ENCODE assay signal across 8 cellular contexts in the genomic region with DNA sequence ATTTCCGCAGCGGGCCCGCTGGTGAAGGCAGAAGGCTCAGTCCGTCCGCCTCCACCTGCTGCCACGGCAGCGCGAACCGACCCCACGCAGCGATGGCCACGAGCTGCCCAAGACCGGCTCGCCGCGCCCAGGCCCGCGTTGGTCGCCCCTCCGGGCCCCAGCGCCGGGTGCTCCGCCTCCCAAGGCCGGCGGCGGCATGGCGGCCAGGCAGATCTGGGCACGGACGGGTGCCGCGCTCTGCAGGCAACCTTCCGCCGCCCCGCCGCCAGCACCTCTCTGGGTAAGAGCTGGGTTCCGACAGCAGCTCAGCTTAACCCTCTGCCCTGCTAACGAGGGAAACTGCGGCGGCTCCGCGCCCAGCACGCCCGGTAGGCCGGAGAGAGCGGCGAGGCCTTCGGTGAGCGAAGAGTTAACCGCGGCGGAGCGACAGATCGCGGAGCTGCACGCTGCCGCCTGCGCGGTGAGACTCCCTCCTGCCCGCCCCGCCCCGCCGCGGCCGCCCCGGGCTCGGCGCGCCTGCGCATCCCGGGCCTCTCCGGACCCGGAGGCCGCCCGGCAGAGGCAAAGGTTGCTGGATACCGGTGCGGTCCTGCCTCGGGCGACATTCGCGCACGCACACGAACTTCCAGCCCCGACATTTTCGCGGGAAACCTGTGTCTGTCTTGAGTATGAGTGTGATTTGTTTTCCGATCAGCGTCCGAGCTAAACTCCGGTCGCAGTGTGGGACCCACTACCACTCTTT. TPM values are rescaled to one million over a fixed set of nuclear protein-coding genes. Genes with fewer than 3 reads are reported as not detected.
DNase-seq lines count a peak whose midpoint lies in the region; ATAC-seq, FAIRE-seq and TF ChIP-seq lines count a peak whose summit lies in the region.

A gene (plus strand): TSS at position 177 of the 742 bp plus-strand sequence. CDS start 20 bp downstream, at position 197.

- H3K9me3 ChIP-seq in uterus: no peaks in the 10 kb centered on the region

- TF ChIP-seq POLR2A in GM12891 (IDR thresholded peaks at IDR 0.05; ENCODE audit: low read depth, low read length) (no peak; the same call in 1 of the 2 replicates), uterus (IDR thresholded peaks at IDR 0.05) (peak in 1 of 2 donors; percentile 44)

- peak in 1 of 4 experiments; percentile 6 for TF ChIP-seq CTCF in uterus (IDR thresholded peaks at IDR 0.05)

- H3K4me1 ChIP-seq in uterus: peaks cover 0 to 6% of the 10 kb centered on the region in 2 donors

- intact Hi-C loops in left ventricle myocardium superior (cut with micrococcal nuclease) (no loop called here), uterus (cut with DNase I; ENCODE audit: low total_unique reads) (no loop called here)

- no peaks in the 10 kb centered on the region for H3K27me3 ChIP-seq in uterus

- H3K36me3 ChIP-seq in uterus: no peaks in the 10 kb centered on the region

- H3K27ac ChIP-seq in uterus: peak within 1 kb of the TSS; percentile 72 to 87

- DNase-seq in GM12891 (ENCODE audit: insufficient read length, low spot score): peak; percentile 81
- peak; percentile 90 for DNase-seq in NCI-H1092 treated with DMSO at 0.1 percent for 48 hours (lab: John Stamatoyannopoulos, UW)
- DNase-seq in SW480 (ENCODE audit: low spot score): peak; percentile 86
- peak; percentile 75 for DNase-seq in amniotic stem cell (lab: John Stamatoyannopoulos, UW)
- DNase-seq in left ventricle myocardium superior: peak; percentile 92
- DNase-seq in putamen (ENCODE audit: low spot score): peak; percentile 88
- peak; percentile 68 to 86 for DNase-seq in uterus

- peak; percentile 95 for FAIRE-seq in GM12891 (lab: Jason Lieb, UNC)

- ATAC-seq in HG02642 (IDR thresholded peaks at IDR 0.05; ENCODE audit: poor library complexity, unreplicated experiment): peak; percentile 98
- peak; percentile 100 for ATAC-seq in left ventricle myocardium superior

- peak within 1 kb of the TSS; percentile 55 to 92 for H3K4me3 ChIP-seq in uterus

TF ChIP-seq in GM12891, 5 proteins besides CTCF, POLR2A, EP300 and RAD21:
- TF ChIP-seq POLR2AphosphoS5 (IDR thresholded peaks at IDR 0.05; ENCODE audit: low read depth, low read length) (peak; percentile 69; the same call in 1 of the 2 replicates), TAF1 (IDR thresholded peaks at IDR 0.05; ENCODE audit: low read depth, low read length) (0 out of 2 replicates have a peak, but pooled peaks have one; percentile 49), PAX5 (IDR thresholded peaks at IDR 0.05; ENCODE audit: insufficient read depth, low read length, severe bottlenecking) (no peak)

RNA-seq across cellular contexts. Expression of the gene that starts here (rescaled TPM):
- 1.4 TPM for polyA plus RNA-seq in GM12891 (2012; ENCODE audit: low read depth, missing spikeins)
- total RNA-seq in left ventricle myocardium superior (4.9 TPM), uterus (10 to 100 TPM in 1 of 4 donors, 1 to 10 TPM in 2, not detected in 1; 1.9 to 11.0 (median 5.0) TPM)

Comparison
In these comparisons a context has a peak if more than half of its experiments do, and no peak if none do; other contexts are left out.
1. Peak in every context shown above with its lines: DNase-seq, ATAC-seq, H3K4me3 ChIP-seq and H3K27ac ChIP-seq.